In the genomic region with DNA sequence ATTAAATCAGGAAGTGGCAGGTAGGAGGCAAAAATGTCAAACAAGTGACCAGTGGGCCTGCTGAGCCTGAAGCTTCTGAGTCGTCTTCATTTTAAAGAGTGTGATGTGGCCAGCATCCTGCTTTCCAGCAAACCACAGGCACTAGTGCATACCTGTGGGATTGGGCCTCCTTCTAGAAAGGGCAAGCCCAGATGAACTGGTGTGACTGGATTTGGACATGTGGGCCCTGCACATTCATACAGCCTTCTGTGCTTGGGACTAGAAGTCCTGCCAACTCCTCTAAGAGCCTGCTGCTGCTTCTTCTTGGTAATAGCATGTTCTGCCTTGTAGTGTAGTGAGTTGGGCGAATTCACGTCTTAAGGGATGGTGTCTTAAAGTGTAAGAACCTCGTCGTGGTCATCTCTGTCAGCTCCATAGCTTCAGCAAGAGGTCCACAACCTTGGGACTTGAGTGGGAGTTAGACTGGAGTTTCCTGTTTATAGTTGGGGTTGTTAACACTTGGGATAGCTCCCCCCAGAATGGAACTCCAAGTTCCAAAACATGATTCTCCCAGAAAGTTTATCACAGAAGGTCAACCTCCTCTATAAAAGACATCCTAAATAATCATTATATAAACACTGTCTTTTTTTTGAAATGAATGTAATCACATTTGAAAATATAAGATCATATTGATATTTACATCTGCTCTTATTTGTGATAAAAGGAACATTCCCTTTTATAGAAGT, we compare ENCODE assay signal across 2 cellular contexts.
TF ChIP-seq lines count a peak whose summit lies in the region.

No MANE protein-coding gene starts in this region.

TF ChIP-seq in liver, 16 proteins besides CTCF, POLR2A, EP300 and RAD21:
- TF ChIP-seq SP1 (IDR thresholded peaks at IDR 0.05) (peak; percentile 12), NR2F2 (IDR thresholded peaks at IDR 0.05) (peak; percentile 76), REST (IDR thresholded peaks at IDR 0.05) (no peak), JUND (IDR thresholded peaks at IDR 0.05) (no peak), RXRA (IDR thresholded peaks at IDR 0.05) (peak; percentile 46 to 54)

TF ChIP-seq in HepG2, 621 proteins besides CTCF, POLR2A, EP300 and RAD21:
- no peak for TF ChIP-seq ZNF337 (CRISPR knock-in tag; IDR thresholded peaks at IDR 0.05; ENCODE audit: borderline replicate concordance, low read depth)
